ENCODE assay signal across 23 cellular contexts in genomic region chr15:61681676-61682075, GRCh38.
"Had no signal": no experiment of that assay in that cellular context is flagged by ENCODE, and none has a peak within 500 bp of the region (broad histone marks: within the 10 kb centered on the region; RNA-seq: fewer than 3 reads in every experiment).

No MANE protein-coding gene starts in this region.

- H3K4me3 Mint-ChIP-seq: activated CD4-positive, alpha-beta T cell treated with anti-CD3 and anti-CD28 coated beads, Interleukin-2, amount 10 ng/mL, durations not matched to agents 7 days and 5 days; activated CD8-positive, alpha-beta T cell treated with anti-CD3 and anti-CD28 coated beads, Interleukin-2, amount 10 ng/mL, durations not matched to agents 7 days and 5 days; activated naive CD8-positive, alpha-beta T cell treated with anti-CD3 and anti-CD28 coated beads, Interleukin-2, amount 50 U/mL, for 24 hours; activated T-helper 1 cell treated with anti-CD3 and anti-CD28 coated beads, Interleukin-12 subunit alpha, Interleukin-12 subunit beta, Interleukin-2, Interleukin-4 antibody, amounts not matched to agents 30 ng/mL and 10 ng/mL and 1 ng/mL, durations not matched to agents 14 hours and 24 hours and 36 hours; endodermal cell; memory B cell; natural killer cell treated with Interleukin-12 subunit alpha and Interleukin-12 subunit beta and Interleukin-15 and Interleukin-18, amount 100 ng/mL, for 72 hours; stimulated activated memory B cell treated with anti-CD40 and anti-IgM and Interleukin-4, amounts not matched to agents 10 μg/mL and 1 μg/mL and 100 μg/mL, for 72 hours; type B pancreatic cell had no signal

- H3K4me1 ChIP-seq: heart left ventricle, sigmoid colon, testis, vagina had no signal

- H3K4me2 ChIP-seq: smooth muscle cell had no signal

- H3K9me3 Mint-ChIP-seq: activated CD4-positive, alpha-beta T cell treated with anti-CD3 and anti-CD28 coated beads, Interleukin-2, amount 10 ng/mL, durations not matched to agents 7 days and 5 days; activated T-helper 1 cell treated with anti-CD3 and anti-CD28 coated beads, Interleukin-12 subunit alpha, Interleukin-12 subunit beta, Interleukin-2, Interleukin-4 antibody, amounts not matched to agents 30 ng/mL and 10 ng/mL and 1 ng/mL, durations not matched to agents 14 hours and 24 hours and 36 hours; endodermal cell; natural killer cell treated with Interleukin-12 subunit alpha and Interleukin-12 subunit beta and Interleukin-15 and Interleukin-18, amount 100 ng/mL, for 72 hours; type B pancreatic cell had no signal

- H3K27ac ChIP-seq: cardiac muscle cell, heart left ventricle, sigmoid colon, testis, vagina had no signal

- H3K27me3 ChIP-seq: cardiac muscle cell, sigmoid colon, testis, vagina had no signal

- H3K36me3 Mint-ChIP-seq: memory B cell; stimulated activated memory B cell treated with anti-CD40 and anti-IgM and Interleukin-4, amounts not matched to agents 10 μg/mL and 1 μg/mL and 100 μg/mL, for 72 hours; type B pancreatic cell had no signal

- DNase-seq: activated CD4-positive, alpha-beta T cell treated with anti-CD3 and anti-CD28 coated beads, Interleukin-2, amount 10 ng/mL, durations not matched to agents 7 days and 5 days; activated CD4-positive, CD25-positive, alpha-beta regulatory T cell treated with anti-CD3 and anti-CD28 coated beads, Interleukin-2, amount 50 U/mL, for 72 hours; activated CD8-positive, alpha-beta T cell treated with anti-CD3 and anti-CD28 coated beads, Interleukin-2, amount 10 ng/mL, durations not matched to agents 7 days and 5 days; activated gamma-delta T cell; activated naive CD4-positive, alpha-beta T cell treated with anti-CD3 and anti-CD28 coated beads, Interleukin-2, amount 50 U/mL, for 16 hours; activated naive CD8-positive, alpha-beta T cell treated with anti-CD3 and anti-CD28 coated beads, Interleukin-2, amount 50 U/mL, for 24 hours; cortex of kidney; endodermal cell; heart left ventricle; left ventricle myocardium superior; retina; sigmoid colon; stimulated activated CD4-positive, alpha-beta T cell treated with anti-CD3 and anti-CD28 coated beads, Interleukin-15, amount 100 ng/mL, for 24 hours; testis had no signal

- H3K4me3 ChIP-seq: cardiac muscle cell, heart left ventricle, sigmoid colon, smooth muscle cell, testis, vagina had no signal

- H3K9me3 ChIP-seq: sigmoid colon, testis, vagina had no signal

- H3K4me1 Mint-ChIP-seq: activated CD4-positive, alpha-beta T cell treated with anti-CD3 and anti-CD28 coated beads, Interleukin-2, amount 10 ng/mL, durations not matched to agents 7 days and 5 days; activated naive CD8-positive, alpha-beta T cell treated with anti-CD3 and anti-CD28 coated beads, Interleukin-2, amount 50 U/mL, for 24 hours; memory B cell; stimulated activated memory B cell treated with anti-CD40 and anti-IgM and Interleukin-4, amounts not matched to agents 10 μg/mL and 1 μg/mL and 100 μg/mL, for 72 hours had no signal

- H3K27ac Mint-ChIP-seq: activated CD4-positive, alpha-beta T cell treated with anti-CD3 and anti-CD28 coated beads, Interleukin-2, amount 10 ng/mL, durations not matched to agents 7 days and 5 days; activated CD8-positive, alpha-beta T cell treated with anti-CD3 and anti-CD28 coated beads, Interleukin-2, amount 10 ng/mL, durations not matched to agents 7 days and 5 days; activated naive CD8-positive, alpha-beta T cell treated with anti-CD3 and anti-CD28 coated beads, Interleukin-2, amount 50 U/mL, for 24 hours; activated T-helper 1 cell treated with anti-CD3 and anti-CD28 coated beads, Interleukin-12 subunit alpha, Interleukin-12 subunit beta, Interleukin-2, Interleukin-4 antibody, amounts not matched to agents 30 ng/mL and 10 ng/mL and 1 ng/mL, durations not matched to agents 14 hours and 24 hours and 36 hours; endodermal cell; memory B cell; natural killer cell treated with Interleukin-12 subunit alpha and Interleukin-12 subunit beta and Interleukin-15 and Interleukin-18, amount 100 ng/mL, for 72 hours; progenitor cell of endocrine pancreas; stimulated activated memory B cell treated with anti-CD40 and anti-IgM and Interleukin-4, amounts not matched to agents 10 μg/mL and 1 μg/mL and 100 μg/mL, for 72 hours; type B pancreatic cell had no signal

- ATAC-seq: activated CD8-positive, alpha-beta T cell treated with anti-CD3 and anti-CD28 coated beads, Interleukin-2, amount 10 ng/mL, durations not matched to agents 7 days and 5 days; activated naive CD8-positive, alpha-beta T cell treated with anti-CD3 and anti-CD28 coated beads, Interleukin-2, amount 50 U/mL, for 24 hours; heart left ventricle; left ventricle myocardium superior; natural killer cell treated with Interleukin-12 subunit alpha and Interleukin-12 subunit beta and Interleukin-15 and Interleukin-18, amount 100 ng/mL, for 72 hours had no signal

- H3K36me3 ChIP-seq: cardiac muscle cell, heart left ventricle, sigmoid colon, vagina had no signal
